ENCODE assay signal across 26 cellular contexts in genomic region chr1:113576271-113576670, GRCh38.
"Had no signal": no experiment of that assay in that cellular context is flagged by ENCODE, and none has a peak within 500 bp of the region (broad histone marks: within the 10 kb centered on the region; RNA-seq: fewer than 3 reads in every experiment).

No MANE protein-coding gene starts in this region.

- H3K9me3 ChIP-seq: esophagus squamous epithelium, mucosa of descending colon, right lobe of liver, suprapubic skin, transverse colon had no signal

- H3K4me3 Mint-ChIP-seq: memory B cell; naive thymus-derived CD4-positive, alpha-beta T cell; nephron; neural progenitor cell; stimulated activated naive CD8-positive, alpha-beta T cell treated with anti-CD3 and anti-CD28 coated beads, Interleukin-15, amount 100 ng/mL, for 72 hours had no signal

- H3K27ac ChIP-seq: dorsolateral prefrontal cortex, epithelial cell of prostate, neural progenitor cell, parathyroid adenoma, right lobe of liver, suprapubic skin, transverse colon had no signal

- DNase-seq: dorsolateral prefrontal cortex; effector CD4-positive, alpha-beta T cell; esophagus squamous epithelium; foreskin melanocyte; head of caudate nucleus; kidney; mucosa of descending colon; naive thymus-derived CD4-positive, alpha-beta T cell; right lobe of liver; small intestine; stimulated activated CD4-positive, alpha-beta T cell treated with anti-CD3 and anti-CD28 coated beads, Interleukin-15, amount 100 ng/mL, for 24 hours; stimulated activated CD4-positive, alpha-beta T cell treated with anti-CD3 and anti-CD28 coated beads, Interleukin-2, amount 100 ng/mL, for 48 hours; stimulated activated CD8-positive, alpha-beta memory T cell treated with anti-CD3 and anti-CD28 coated beads, Interleukin-4, amount 100 ng/mL, for 48 hours; stimulated activated naive CD4-positive, alpha-beta T cell; stimulated activated naive CD8-positive, alpha-beta T cell treated with anti-CD3 and anti-CD28 coated beads, Interleukin-15, amount 100 ng/mL, for 72 hours; transverse colon had no signal

- H3K9ac ChIP-seq: neural progenitor cell, parathyroid adenoma had no signal

- H3K4me2 ChIP-seq: neural progenitor cell had no signal

- H2AFZ ChIP-seq: neural progenitor cell, parathyroid adenoma had no signal

- H3K36me3 ChIP-seq: neural progenitor cell, right lobe of liver, suprapubic skin had no signal

- H3K27me3 Mint-ChIP-seq: naive thymus-derived CD4-positive, alpha-beta T cell; progenitor cell of endocrine pancreas had no signal

- H3K4me1 Mint-ChIP-seq: memory B cell; naive thymus-derived CD4-positive, alpha-beta T cell; nephron; neural progenitor cell; stimulated activated naive CD8-positive, alpha-beta T cell treated with anti-CD3 and anti-CD28 coated beads, Interleukin-15, amount 100 ng/mL, for 72 hours had no signal

- H3K36me3 Mint-ChIP-seq: memory B cell had no signal

- H3K27me3 ChIP-seq: dorsolateral prefrontal cortex, esophagus squamous epithelium, neural progenitor cell, right lobe of liver, suprapubic skin, transverse colon had no signal

- H3K4me3 ChIP-seq: dorsolateral prefrontal cortex, esophagus squamous epithelium, lung, mucosa of descending colon, neural progenitor cell, right lobe of liver, suprapubic skin, transverse colon had no signal

- H3K79me2 ChIP-seq: parathyroid adenoma had no signal

- H3K4me1 ChIP-seq: parathyroid adenoma, right lobe of liver, suprapubic skin, transverse colon had no signal

- H3K27ac Mint-ChIP-seq: memory B cell; naive thymus-derived CD4-positive, alpha-beta T cell; nephron; neural progenitor cell; progenitor cell of endocrine pancreas; stimulated activated naive CD8-positive, alpha-beta T cell treated with anti-CD3 and anti-CD28 coated beads, Interleukin-15, amount 100 ng/mL, for 72 hours had no signal

- FAIRE-seq: colon, kidney, small intestine had no signal

- ATAC-seq: left lobe of liver; mucosa of descending colon; naive thymus-derived CD4-positive, alpha-beta T cell; right lobe of liver; stimulated activated naive CD8-positive, alpha-beta T cell treated with anti-CD3 and anti-CD28 coated beads, Interleukin-15, amount 100 ng/mL, for 72 hours had no signal
